10 cellular contexts compared by ENCODE assay signal in genomic region chr2:138922973-138923563, GRCh38.
DNase-seq lines count a peak whose midpoint lies in the region; ATAC-seq and TF ChIP-seq lines count a peak whose summit lies in the region.
"Had no signal": no experiment of that assay in that cellular context is flagged by ENCODE, and none has a peak within 500 bp of the region (broad histone marks: within the 10 kb centered on the region; RNA-seq: fewer than 3 reads in every experiment).

No MANE protein-coding gene starts in this region.

- no peak overlapping the region for H3K4me3 ChIP-seq in choroid plexus epithelial cell (ENCODE audit: low read depth, low read length)
- no peak overlapping the region for H3K4me3 ChIP-seq in retinal pigment epithelial cell (ENCODE audit: low read length)

- no peak for ATAC-seq in HG02623 (IDR thresholded peaks at IDR 0.05; ENCODE audit: unreplicated experiment)
- no peak for ATAC-seq in GM19397 (IDR thresholded peaks at IDR 0.05; ENCODE audit: unreplicated experiment)

- peak; percentile 63 for TF ChIP-seq CTCF in choroid plexus epithelial cell (conservative IDR thresholded peaks at IDR 0.05; ENCODE audit: low read depth, low read length)
- TF ChIP-seq CTCF in retinal pigment epithelial cell (conservative IDR thresholded peaks at IDR 0.05; ENCODE audit: low read depth, low read length): peak; percentile 48

- DNase-seq in NCI-H2171 treated with DMSO at 0.1 percent for 48 hours (lab: John Stamatoyannopoulos, UW): peak; percentile 60
- DNase-seq in NCI-H2171 (lab: John Stamatoyannopoulos, UW): no peak
- DNase-seq in NCI-H345 (lab: John Stamatoyannopoulos, UW): peak; percentile 35
- DNase-seq in choroid plexus epithelial cell (ENCODE audit: low read depth): peak; percentile 61
- no peak for DNase-seq in retinal pigment epithelial cell (ENCODE audit: low read depth)
- no peak for DNase-seq in putamen (ENCODE audit: low spot score)
- DNase-seq: activated T-cell treated with anti-CD3 and anti-CD28 coated beads, Interleukin-2, amount 50 U/mL, for 48 hours; CD4-positive, CD25-positive, alpha-beta regulatory T cell had no signal

Comparison
In these comparisons a context has a peak if more than half of its experiments do, and no peak if none do; other contexts are left out.
1. DNase-seq: peak in NCI-H2171 treated with DMSO at 0.1 percent for 48 hours (single experiment), NCI-H345 (single experiment) and choroid plexus epithelial cell (single experiment); none in NCI-H2171 (single experiment), retinal pigment epithelial cell (single experiment) and putamen (single experiment).